Comparison of ENCODE assay signal across 16 cellular contexts in genomic region chr4:20616313-20616712, GRCh38.
DNase-seq lines count a peak whose midpoint lies in the region; ATAC-seq and TF ChIP-seq lines count a peak whose summit lies in the region.
"Had no signal": no experiment of that assay in that cellular context is flagged by ENCODE, and none has a peak within 500 bp of the region (broad histone marks: within the 10 kb centered on the region; RNA-seq: fewer than 3 reads in every experiment).

No MANE protein-coding gene starts in this region.

- no peak for TF ChIP-seq RAD21 in HCT116 (IDR thresholded peaks at IDR 0.05; ENCODE audit: low read depth)

- DNase-seq in HCT116 (ENCODE audit: low read depth, low spot score) = no peak
- DNase-seq in nephron progenitor cell = no peak
- DNase-seq in SIG-M5 treated with dmso at 0.1 percent for 504 hours (lab: John Stamatoyannopoulos, UW; ENCODE audit: unreplicated experiment) = no peak
- no peak for DNase-seq in osteocyte (ENCODE audit: extremely low spot score, unreplicated experiment)
- DNase-seq in DMS79 treated with DMSO at 0.1 percent for 48 hours (lab: John Stamatoyannopoulos, UW) = no peak
- DNase-seq in esophagus squamous epithelium (lab: John Stamatoyannopoulos, UW) = no peak
- DNase-seq: 8988T; CD8-positive, alpha-beta T cell; DND-41; EL; H9 had no signal

- H3K79me2 ChIP-seq in HCT116 (ENCODE audit: insufficient read depth, low read length) = no peaks in the 10 kb centered on the region

- H3K4me3 Mint-ChIP-seq in nephron progenitor cell = no peak overlapping the region
- no peak overlapping the region for H3K4me3 Mint-ChIP-seq in stimulated activated memory B cell treated with anti-CD40 and anti-IgM and Interleukin-4, amounts not matched to agents 10 μg/mL and 1 μg/mL and 100 μg/mL, for 72 hours
- H3K4me3 Mint-ChIP-seq in osteocyte (ENCODE audit: unreplicated experiment) = no peak overlapping the region
- H3K4me3 Mint-ChIP-seq: B cell; CD8-positive, alpha-beta T cell; H9 had no signal

- H4K20me1 ChIP-seq in HCT116 (ENCODE audit: insufficient read depth) = no peaks in the 10 kb centered on the region
- H4K20me1 ChIP-seq: BLaER1 treated with 17β-estradiol and CSF1 and Interleukin-3, amounts not matched to agents 10 nM and 100 nM had no signal

- RAD21 ChIA-PET in HCT116 (lab: Charles Lee; ENCODE audit: low non-redundant PET in 1 of 2, low total read pairs in 2 of 2, uncharacterized antibody in 2 of 2, unreplicated experiment in 2 of 2) = no interaction called here

- TF ChIP-seq CTCF in HCT116 (IDR thresholded peaks at IDR 0.05 in 2 of 3, conservative IDR thresholded peaks at IDR 0.05 in 1 of 3; ENCODE audit: borderline replicate concordance in 1 of 3, insufficient read depth in 1 of 3, low read depth in 2 of 3, low read length in 2 of 3) (no peak), VCaP (conservative IDR thresholded peaks at IDR 0.05) (no peak), nephron progenitor cell (IDR thresholded peaks at IDR 0.05) (no peak), osteocyte (IDR thresholded peaks at IDR 0.05) (no peak), esophagus squamous epithelium (IDR thresholded peaks at IDR 0.05) (no peak)

- H3K4me1 ChIP-seq in HCT116 (ENCODE audit: control insufficient read depth in 1 of 2, insufficient read depth in 2 of 2, low read length in 2 of 2) (peaks cover 13 to 23% of the 10 kb centered on the region in 2 experiments), esophagus squamous epithelium (peaks cover 0 to 9% (median 0%) of the 10 kb centered on the region in 3 donors)

- CTCF ChIA-PET in HCT116 (lab: Charles Lee) = no interaction called here

- peak overlapping the region; percentile 76 for H3K4me2 ChIP-seq in HCT116 (ENCODE audit: low read length)

- H3K9ac ChIP-seq in HCT116 (ENCODE audit: low read length) = no peak overlapping the region
- H3K9ac ChIP-seq: BLaER1 treated with 17β-estradiol and CSF1 and Interleukin-3, amounts not matched to agents 10 nM and 100 nM had no signal

- H3K36me3 Mint-ChIP-seq in nephron progenitor cell (ENCODE audit: low read depth) (peaks cover 66% of the 10 kb centered on the region), osteocyte (ENCODE audit: unreplicated experiment) (peaks cover 10% of the 10 kb centered on the region)
- no peaks in the 10 kb centered on the region for H3K36me3 Mint-ChIP-seq in stimulated activated memory B cell treated with anti-CD40 and anti-IgM and Interleukin-4, amounts not matched to agents 10 μg/mL and 1 μg/mL and 100 μg/mL, for 72 hours
- H3K36me3 Mint-ChIP-seq: CD8-positive, alpha-beta T cell had no signal

- H3K27ac ChIP-seq in HCT116 (ENCODE audit: low read depth, low read length) (no peak overlapping the region), VCaP (peak overlapping the region; percentile 31; the same call in 1 of the 2 replicates), esophagus squamous epithelium (no peak overlapping the region)
- H3K27ac ChIP-seq: BLaER1 treated with 17β-estradiol and CSF1 and Interleukin-3, amounts not matched to agents 10 nM and 100 nM had no signal

- intact Hi-C loops in HCT116 (cut with micrococcal nuclease) (no loop called here), esophagus squamous epithelium (cut with DNase I) (no loop called here)

- H3K9me3 ChIP-seq in HCT116 (ENCODE audit: control insufficient read depth in 1 of 2, insufficient read depth in 1 of 2, low read depth in 1 of 2, low read length in 2 of 2) (no peaks in the 10 kb centered on the region), esophagus squamous epithelium (no peaks in the 10 kb centered on the region)
- H3K9me3 ChIP-seq: BLaER1 treated with 17β-estradiol and CSF1 and Interleukin-3, amounts not matched to agents 10 nM and 100 nM had no signal

- BruUV-seq in HCT116 (replicated peaks; lab: Mats Ljungman, UMichigan) = no TSS peak

- ATAC-seq in HCT116 = no peak
- peak; percentile 22 for ATAC-seq in stimulated activated memory B cell treated with anti-CD40 and anti-IgM and Interleukin-4, amounts not matched to agents 10 μg/mL and 1 μg/mL and 100 μg/mL, for 72 hours
- ATAC-seq: CD8-positive, alpha-beta T cell; GM12878 had no signal

- H3K36me3 ChIP-seq in HCT116 (ENCODE audit: control insufficient read depth in 1 of 2, insufficient read depth in 2 of 2, low read length in 2 of 2) (no peaks in the 10 kb centered on the region), esophagus squamous epithelium (no peaks in the 10 kb centered on the region)
- H3K36me3 ChIP-seq: BLaER1 treated with 17β-estradiol and CSF1 and Interleukin-3, amounts not matched to agents 10 nM and 100 nM had no signal

- H3K4me3 ChIP-seq in HCT116 (replicated peaks in 1 of 2; ENCODE audit: low read depth in 1 of 2, low read length in 2 of 2) (no peak overlapping the region), esophagus squamous epithelium (no peak overlapping the region)
- H3K4me3 ChIP-seq: BLaER1 treated with 17β-estradiol and CSF1 and Interleukin-3, amounts not matched to agents 10 nM and 100 nM; GM12878 had no signal

- H3K27me3 Mint-ChIP-seq in nephron progenitor cell (ENCODE audit: low read depth, poor library complexity) = peaks cover 3% of the 10 kb centered on the region
- peaks cover 9% of the 10 kb centered on the region for H3K27me3 Mint-ChIP-seq in stimulated activated memory B cell treated with anti-CD40 and anti-IgM and Interleukin-4, amounts not matched to agents 10 μg/mL and 1 μg/mL and 100 μg/mL, for 72 hours
- no peaks in the 10 kb centered on the region for H3K27me3 Mint-ChIP-seq in osteocyte (ENCODE audit: unreplicated experiment)
- H3K27me3 Mint-ChIP-seq: B cell had no signal

- H3K27ac Mint-ChIP-seq in nephron progenitor cell (peak overlapping the region; percentile 86), osteocyte (ENCODE audit: unreplicated experiment) (no peak overlapping the region)
- no peak overlapping the region for H3K27ac Mint-ChIP-seq in stimulated activated memory B cell treated with anti-CD40 and anti-IgM and Interleukin-4, amounts not matched to agents 10 μg/mL and 1 μg/mL and 100 μg/mL, for 72 hours
- H3K27ac Mint-ChIP-seq: B cell; CD8-positive, alpha-beta T cell; H9 had no signal

- H3K4me1 Mint-ChIP-seq in nephron progenitor cell = peaks cover 45% of the 10 kb centered on the region
- no peaks in the 10 kb centered on the region for H3K4me1 Mint-ChIP-seq in stimulated activated memory B cell treated with anti-CD40 and anti-IgM and Interleukin-4, amounts not matched to agents 10 μg/mL and 1 μg/mL and 100 μg/mL, for 72 hours
- H3K4me1 Mint-ChIP-seq in osteocyte (ENCODE audit: unreplicated experiment) = peaks cover 7% of the 10 kb centered on the region
- H3K4me1 Mint-ChIP-seq: B cell had no signal

- H3K9me3 Mint-ChIP-seq in nephron progenitor cell = no peaks in the 10 kb centered on the region
- H3K9me3 Mint-ChIP-seq in stimulated activated memory B cell treated with anti-CD40 and anti-IgM and Interleukin-4, amounts not matched to agents 10 μg/mL and 1 μg/mL and 100 μg/mL, for 72 hours = no peaks in the 10 kb centered on the region
- no peaks in the 10 kb centered on the region for H3K9me3 Mint-ChIP-seq in osteocyte (ENCODE audit: unreplicated experiment)
- H3K9me3 Mint-ChIP-seq: CD8-positive, alpha-beta T cell; H9 had no signal

- POLR2A ChIA-PET in HCT116 (lab: Charles Lee) = no interaction called here

- H2AFZ ChIP-seq in HCT116 (ENCODE audit: low read depth, low read length, poor library complexity, severe bottlenecking) = peak overlapping the region; percentile 6

- TF ChIP-seq POLR2A in HCT116 (IDR thresholded peaks at IDR 0.05; ENCODE audit: borderline replicate concordance, extremely low read depth, insufficient read depth, insufficient read length) = no peak
- TF ChIP-seq POLR2A in esophagus squamous epithelium (IDR thresholded peaks at IDR 0.05) = no peak

- H3K9me2 ChIP-seq in HCT116 (ENCODE audit: insufficient read depth) = no peaks in the 10 kb centered on the region

- H3K27me3 ChIP-seq in HCT116 (ENCODE audit: insufficient read depth, low read length) (no peaks in the 10 kb centered on the region), esophagus squamous epithelium (no peaks in the 10 kb centered on the region)
- H3K27me3 ChIP-seq: BLaER1 treated with 17β-estradiol and CSF1 and Interleukin-3, amounts not matched to agents 10 nM and 100 nM had no signal

TF ChIP-seq in HCT116, 20 proteins besides CTCF, POLR2A, EP300 and RAD21:
- TF ChIP-seq REST (IDR thresholded peaks at IDR 0.05; ENCODE audit: low read depth) (no peak), POLR2AphosphoS5 (IDR thresholded peaks at IDR 0.05; ENCODE audit: low read depth, low read length) (no peak), JUND (IDR thresholded peaks at IDR 0.05) (no peak), MAX (IDR thresholded peaks at IDR 0.05) (no peak), CBX3 (IDR thresholded peaks at IDR 0.05; ENCODE audit: low read depth) (no peak)
